In genomic region chr7:32053204-32053603, GRCh38 we compare ENCODE assay signal across 17 cellular contexts.
"Had no signal": no experiment of that assay in that cellular context is flagged by ENCODE, and none has a peak within 500 bp of the region (broad histone marks: within the 10 kb centered on the region; RNA-seq: fewer than 3 reads in every experiment).

No MANE protein-coding gene starts in this region.

- H3K4me3 ChIP-seq: coronary artery, dorsolateral prefrontal cortex, esophagus muscularis mucosa, gastrocnemius medialis, left lung, lower lobe of right lung, mucosa of descending colon had no signal

- ATAC-seq: gastrocnemius medialis, left lung, lower lobe of right lung, mucosa of descending colon had no signal

- H3K9me3 ChIP-seq: esophagus muscularis mucosa, gastrocnemius medialis, left lung, lower lobe of right lung, mucosa of descending colon had no signal

- H3K36me3 ChIP-seq: esophagus muscularis mucosa, gastrocnemius medialis, left lung, lower lobe of right lung had no signal

- H3K27ac ChIP-seq: coronary artery, esophagus muscularis mucosa, gastrocnemius medialis, left lung, lower lobe of right lung had no signal

- DNase-seq: dermis blood vessel endothelial cell; dorsolateral prefrontal cortex; effector CD4-positive, alpha-beta T cell; effector memory CD4-positive, alpha-beta T cell; foreskin melanocyte; gastrocnemius medialis; glutamatergic neuron; head of caudate nucleus; hippocampal formation; kidney glomerular epithelial cell; left lung; lower lobe of right lung; mesenchymal stem cell; mucosa of descending colon; naive B cell had no signal

- H3K4me1 ChIP-seq: gastrocnemius medialis, left lung, lower lobe of right lung had no signal

- H3K27me3 ChIP-seq: dorsolateral prefrontal cortex, esophagus muscularis mucosa, left lung had no signal
